Comparison of ENCODE assay signal across 1 cellular context in the genomic region with DNA sequence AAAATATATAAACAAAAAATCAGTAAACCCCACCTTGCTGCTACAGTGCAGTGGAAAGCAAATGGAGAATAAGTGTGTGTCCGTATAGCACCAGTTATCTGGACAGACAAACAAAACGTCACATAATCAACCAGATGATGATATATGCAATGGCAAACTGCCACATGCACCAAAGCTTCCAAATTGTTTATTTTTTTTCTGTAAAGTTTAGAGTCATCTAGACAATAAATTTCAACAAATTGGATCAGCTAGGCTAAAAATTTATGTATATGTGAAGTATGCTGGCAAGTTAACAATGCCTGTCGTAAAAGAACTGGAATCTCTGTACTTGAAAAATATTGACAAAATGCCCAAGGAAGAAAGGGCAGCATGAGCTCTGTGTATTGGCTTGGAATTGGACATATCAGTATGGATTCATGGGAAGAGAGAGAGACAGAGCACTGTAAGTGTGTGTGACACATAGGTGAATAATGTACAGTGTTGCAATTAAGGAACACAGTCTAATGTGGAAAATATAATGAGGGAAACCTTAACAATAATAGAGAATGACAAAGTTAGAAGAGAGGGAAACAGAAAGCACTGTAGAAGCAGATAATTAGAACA.
TF ChIP-seq lines count a peak whose summit lies in the region.

No MANE protein-coding gene starts in this region.

TF ChIP-seq in HEK293, 187 proteins besides CTCF, POLR2A, EP300 and RAD21 (continued from another document):
- TF ChIP-seq SCRT1 (tag by site-specific recombination; IDR thresholded peaks at IDR 0.05; ENCODE audit: borderline replicate concordance) = no peak
- no peak for TF ChIP-seq ZNF146 (tag by site-specific recombination; IDR thresholded peaks at IDR 0.05)
- TF ChIP-seq ZNF843 (tag by site-specific recombination; IDR thresholded peaks at IDR 0.05) = peak; percentile 94
- TF ChIP-seq ZBTB1 (tag by site-specific recombination; IDR thresholded peaks at IDR 0.05) = no peak
- TF ChIP-seq ZNF596 (tag by site-specific recombination; IDR thresholded peaks at IDR 0.05) = no peak
- TF ChIP-seq ZNF785 (tag by site-specific recombination; IDR thresholded peaks at IDR 0.05) = no peak
- no peak for TF ChIP-seq YY1 (tag by site-specific recombination; IDR thresholded peaks at IDR 0.05)
- peak; percentile 33; the same call in 1 of the 2 replicates for TF ChIP-seq GFI1B (tag by site-specific recombination; IDR thresholded peaks at IDR 0.05)
- no peak for TF ChIP-seq ZNF560 (tag by site-specific recombination; IDR thresholded peaks at IDR 0.05; ENCODE audit: borderline replicate concordance)
- no peak for TF ChIP-seq SETDB1 (IDR thresholded peaks at IDR 0.05; ENCODE audit: insufficient read length, low read length)
- no peak for TF ChIP-seq ZNF292 (tag by site-specific recombination; IDR thresholded peaks at IDR 0.05; ENCODE audit: borderline replicate concordance, low read depth)
- TF ChIP-seq ZNF274 (IDR thresholded peaks at IDR 0.05; ENCODE audit: low read length) = no peak
- TF ChIP-seq ZNF274 (tag by site-specific recombination; IDR thresholded peaks at IDR 0.05; ENCODE audit: borderline replicate concordance) = no peak
- TF ChIP-seq, protein P1, sequence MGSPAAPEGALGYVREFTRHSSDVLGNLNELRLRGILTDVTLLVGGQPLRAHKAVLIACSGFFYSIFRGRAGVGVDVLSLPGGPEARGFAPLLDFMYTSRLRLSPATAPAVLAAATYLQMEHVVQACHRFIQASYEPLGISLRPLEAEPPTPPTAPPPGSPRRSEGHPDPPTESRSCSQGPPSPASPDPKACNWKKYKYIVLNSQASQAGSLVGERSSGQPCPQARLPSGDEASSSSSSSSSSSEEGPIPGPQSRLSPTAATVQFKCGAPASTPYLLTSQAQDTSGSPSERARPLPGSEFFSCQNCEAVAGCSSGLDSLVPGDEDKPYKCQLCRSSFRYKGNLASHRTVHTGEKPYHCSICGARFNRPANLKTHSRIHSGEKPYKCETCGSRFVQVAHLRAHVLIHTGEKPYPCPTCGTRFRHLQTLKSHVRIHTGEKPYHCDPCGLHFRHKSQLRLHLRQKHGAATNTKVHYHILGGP (tag by site-specific recombination; IDR thresholded peaks at IDR 0.05) = no peak
- TF ChIP-seq TRIM28 (IDR thresholded peaks at IDR 0.05; ENCODE audit: borderline replicate concordance, low read length) = no peak
- peak; percentile 79 for TF ChIP-seq FEZF1 (tag by site-specific recombination; IDR thresholded peaks at IDR 0.05)
- TF ChIP-seq ZNF121 (tag by site-specific recombination; IDR thresholded peaks at IDR 0.05) = no peak
- TF ChIP-seq ZNF416 (tag by site-specific recombination; IDR thresholded peaks at IDR 0.05) = no peak
- no peak for TF ChIP-seq ZNF677 (tag by site-specific recombination; IDR thresholded peaks at IDR 0.05)
- TF ChIP-seq ZNF114 (tag by site-specific recombination; IDR thresholded peaks at IDR 0.05) = no peak
- peak; percentile 59 for TF ChIP-seq ZBTB21 (tag by site-specific recombination; IDR thresholded peaks at IDR 0.05)
- no peak for TF ChIP-seq ZNF10 (tag by site-specific recombination; IDR thresholded peaks at IDR 0.05)
